ENCODE assay signal across 8 cellular contexts in genomic region chr12:103930787-103931536, GRCh38. TPM values are rescaled to one million over a fixed set of nuclear protein-coding genes. Genes with fewer than 3 reads are reported as not detected.
DNase-seq lines count a peak whose midpoint lies in the region; ATAC-seq, FAIRE-seq and TF ChIP-seq lines count a peak whose summit lies in the region.

No MANE protein-coding gene starts in this region.

- H3K36me3 ChIP-seq in SJCRH30, result peaks cover 48% of the 10 kb centered on the region
- peaks cover 14% of the 10 kb centered on the region for H3K36me3 ChIP-seq in bronchial epithelial cell (ENCODE audit: control insufficient read depth, insufficient read depth, low read length)
- peaks cover 12 to 16% of the 10 kb centered on the region in 2 donors for H3K36me3 ChIP-seq in small intestine (ENCODE audit: control insufficient read depth in 2 of 2, insufficient read depth in 2 of 2, low read length in 2 of 2)

- H3K27ac ChIP-seq in SJCRH30, result peak overlapping the region; percentile 86
- peak overlapping the region; percentile 60 to 94 for H3K27ac ChIP-seq in small intestine (ENCODE audit: low read depth in 1 of 2, low read length in 1 of 2)

- no peak for ATAC-seq in GM18519 (IDR thresholded peaks at IDR 0.05; ENCODE audit: low FRiP score, unreplicated experiment)
- no peak for ATAC-seq in HG02798 (IDR thresholded peaks at IDR 0.05; ENCODE audit: poor library complexity, unreplicated experiment)

- H3K4me3 ChIP-seq in SJCRH30, result peak overlapping the region; percentile 92
- H3K4me3 ChIP-seq in bronchial epithelial cell (ENCODE audit: low read depth, low read length), result peak overlapping the region; percentile 83
- H3K4me3 ChIP-seq in small intestine (ENCODE audit: low read depth in 1 of 2, low read length in 2 of 2), result peak overlapping the region; percentile 73 to 94

- TF ChIP-seq CTCF in bronchial epithelial cell (IDR thresholded peaks at IDR 0.05; ENCODE audit: insufficient read depth, low read length, severe bottlenecking), result no peak

- H3K4me1 ChIP-seq in SJCRH30 (peaks cover 9% of the 10 kb centered on the region; the same call in 1 of the 2 replicates), small intestine (ENCODE audit: control insufficient read depth in 2 of 2, insufficient read depth in 1 of 2, low read depth in 1 of 2, low read length in 1 of 2) (peaks cover 5 to 11% of the 10 kb centered on the region in 2 donors)

- H3K9me3 ChIP-seq in SJCRH30 (replicated peaks) (no peaks in the 10 kb centered on the region), small intestine (ENCODE audit: control insufficient read depth, low read depth) (no peaks in the 10 kb centered on the region)

- DNase-seq in NCI-H2227 (lab: John Stamatoyannopoulos, UW; ENCODE audit: unreplicated experiment), result peak; percentile 66
- no peak for DNase-seq in NCI-H2227 treated with DMSO at 0.1 percent for 48 hours (lab: John Stamatoyannopoulos, UW)
- peak in 1 of 2 experiments; percentile 31 for DNase-seq in SJCRH30
- no peak for DNase-seq in bronchial epithelial cell (ENCODE audit: low read depth)
- DNase-seq in iris pigment epithelial cell (ENCODE audit: low read depth), result peak; percentile 55
- DNase-seq in small intestine, result peak; percentile 33

- FAIRE-seq in bronchial epithelial cell (lab: Jason Lieb, UNC) (no peak), small intestine (lab: Jason Lieb, UNC) (no peak)

- 0 to 1% (median 1%) methylated on average over 30 to 32 of the region's 32 CpGs for WGBS in small intestine, 3 donors

- H3K27me3 ChIP-seq in SJCRH30 (no peaks in the 10 kb centered on the region), bronchial epithelial cell (ENCODE audit: control insufficient read depth, insufficient read depth, low read length) (no peaks in the 10 kb centered on the region), small intestine (ENCODE audit: control insufficient read depth in 2 of 2, insufficient read depth in 2 of 2, low read length in 2 of 2) (no peaks in the 10 kb centered on the region)

RNA-seq across cellular contexts. Expression of gene HSP90B1, which starts 0.8 kb away (rescaled TPM):
- 396 and 423 TPM in 2 replicates for total RNA-seq in SJCRH30 (2014; rRNA removed; shearing (Covaris generic))
- 649 and 677 TPM in 2 replicates for total RNA-seq in bronchial epithelial cell
- 100 to 1,000 TPM; 205 to 693 (median 207) TPM for polyA plus RNA-seq in small intestine

RNA-seq across cellular contexts. Expression of gene TDG, which starts 34.7 kb away (rescaled TPM):
- total RNA-seq in SJCRH30 (2014; rRNA removed; shearing (Covaris generic)), result 56.2 and 57.3 TPM in 2 replicates
- total RNA-seq in bronchial epithelial cell, result 25.5 and 48.6 TPM in 2 replicates
- 10 to 100 TPM; 11.3 to 18.3 (median 13.1) TPM for polyA plus RNA-seq in small intestine

Comparison
In these comparisons a context has a peak if more than half of its experiments do, and no peak if none do; other contexts are left out.
1. DNase-seq: peak in NCI-H2227 (single experiment), iris pigment epithelial cell (single experiment) and small intestine (single experiment); none in NCI-H2227 treated with DMSO at 0.1 percent for 48 hours (single experiment) and bronchial epithelial cell (single experiment).
2. Peak in every context shown above with its lines, with median percentiles within 50 percentile points of each other: H3K4me3 ChIP-seq.